In the genomic region with DNA sequence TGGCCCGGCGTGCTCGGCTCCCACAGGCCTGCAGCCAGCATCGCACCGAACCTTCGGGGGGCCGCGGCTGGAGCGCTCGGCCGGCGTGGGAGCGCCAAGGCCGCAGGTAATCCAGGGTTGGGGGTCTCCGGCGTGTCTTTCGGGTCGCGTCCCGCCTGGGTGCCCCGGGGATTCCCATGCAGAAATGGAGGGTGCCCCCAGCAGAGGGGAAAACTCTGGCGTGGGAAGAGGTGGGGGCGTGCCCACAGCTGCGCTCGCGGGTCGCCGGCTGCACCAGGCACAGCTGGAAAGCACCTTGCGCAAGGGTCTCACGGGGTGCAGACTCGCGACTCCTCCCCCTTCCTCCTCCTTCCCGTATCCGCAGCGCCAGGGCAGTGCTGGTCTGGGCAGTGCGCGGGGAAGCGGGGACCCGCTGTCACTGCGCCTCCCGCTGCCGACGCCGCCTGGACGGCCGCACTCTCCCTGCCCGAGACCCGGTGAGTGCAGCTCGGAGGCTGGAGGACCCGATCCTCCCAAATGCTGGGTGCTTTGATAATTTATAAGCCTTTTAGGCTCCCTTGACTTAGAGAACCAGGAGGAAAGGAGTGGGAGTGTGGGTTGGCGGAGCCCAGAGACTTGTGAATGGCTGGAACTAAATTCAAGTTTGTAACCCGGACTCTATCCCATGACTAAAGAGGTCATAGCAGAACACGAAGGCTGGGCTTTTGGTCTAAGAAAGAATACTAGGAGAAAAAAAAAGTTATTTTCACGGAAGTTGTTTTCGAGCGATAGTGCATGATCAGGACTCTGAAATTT, we compare ENCODE assay signal across 8 cellular contexts. TPM values are rescaled to one million over a fixed set of nuclear protein-coding genes. Genes with fewer than 3 reads are reported as not detected.
DNase-seq lines count a peak whose midpoint lies in the region; ATAC-seq and TF ChIP-seq lines count a peak whose summit lies in the region.

No MANE protein-coding gene starts in this region.

- peak overlapping the region; percentile 79 for H3K4me3 ChIP-seq in GM23338

- H3K9me3 Mint-ChIP-seq in GM23338, result no peaks in the 10 kb centered on the region

- TF ChIP-seq CTCF in GM23338 (conservative IDR thresholded peaks at IDR 0.05; ENCODE audit: low read depth in 2 of 2), result no peak

- no peaks in the 10 kb centered on the region; the same call in 1 of the 2 replicates for H3F3A ChIP-seq in GM23338 (replicated peaks; ENCODE audit: low read depth)

- H3K36me3 Mint-ChIP-seq in GM23338 (ENCODE audit: low read depth), result peaks cover 7% of the 10 kb centered on the region; the same call in 1 of the 3 replicates

- peaks cover 42% of the 10 kb centered on the region for H3K27me3 ChIP-seq in GM23338 (ENCODE audit: insufficient read depth)

- peak overlapping the region; percentile 83 for H3K4me3 Mint-ChIP-seq in GM23338

- no peaks in the 10 kb centered on the region for H3K9me2 ChIP-seq in GM23338 (ENCODE audit: insufficient read depth)

- H2AFZ ChIP-seq in GM23338, result peak overlapping the region; percentile 79; the same call in 1 of the 2 replicates

- peaks cover 52% of the 10 kb centered on the region for H3K4me1 ChIP-seq in GM23338 (ENCODE audit: insufficient read depth)

- H3K4me1 Mint-ChIP-seq in GM23338, result peaks cover 43% of the 10 kb centered on the region

- peaks cover 24% of the 10 kb centered on the region for H3K27me3 Mint-ChIP-seq in GM23338 (ENCODE audit: insufficient read depth, low read depth, poor library complexity)

- peak; percentile 37 for DNase-seq in GM04503 (ENCODE audit: low read depth)
- DNase-seq in GM23338 (ENCODE audit: low spot score), result peak; percentile 79
- peak; percentile 38 for DNase-seq in LHCN-M2 (ENCODE audit: low read depth)
- DNase-seq in activated CD4-positive, CD25-positive, alpha-beta regulatory T cell (lab: John Stamatoyannopoulos, UW), result peak; percentile 13 to 29 (median 22)
- peak; percentile 49 for DNase-seq in cerebellar cortex (ENCODE audit: low spot score)
- DNase-seq in kidney glomerular epithelial cell (lab: John Stamatoyannopoulos, UW), result peak; percentile 79
- DNase-seq in stimulated activated CD4-positive, alpha-beta T cell treated with anti-CD3 and anti-CD28 coated beads, Interleukin-2, amount 100 ng/mL, for 24 hours, result peak; percentile 63 to 72
- no peak for DNase-seq in NCI-H1930 (lab: John Stamatoyannopoulos, UW)

- H3K36me3 ChIP-seq in GM23338 (ENCODE audit: insufficient read depth), result peaks cover 4% of the 10 kb centered on the region; the same call in 1 of the 2 replicates

- H3K79me2 ChIP-seq in GM23338 (replicated peaks; ENCODE audit: insufficient read depth), result peaks cover 10% of the 10 kb centered on the region; the same call in 1 of the 2 replicates

- peak overlapping the region; percentile 91 for H3K4me2 ChIP-seq in GM23338

- H3K27ac ChIP-seq in GM23338 (ENCODE audit: low read depth), result 0 out of 2 replicates have a peak overlapping the region, but pooled peaks have one; percentile 80

- ATAC-seq in GM23338, result peak; percentile 63

- H3K27ac Mint-ChIP-seq in GM23338, result no peak overlapping the region

- no peaks in the 10 kb centered on the region for H4K20me1 ChIP-seq in GM23338 (replicated peaks; ENCODE audit: insufficient read depth)

TF ChIP-seq in GM23338, 12 proteins besides CTCF, POLR2A, EP300 and RAD21:
- TF ChIP-seq STAT1 (IDR thresholded peaks at IDR 0.05; ENCODE audit: unreplicated experiment), result no peak
- TF ChIP-seq EZH2phosphoT487 (IDR thresholded peaks at IDR 0.05; ENCODE audit: unreplicated experiment), result no peak
- no peak for TF ChIP-seq REST (IDR thresholded peaks at IDR 0.05; ENCODE audit: unreplicated experiment)
- no peak for TF ChIP-seq ZNF331 (CRISPR knock-in tag; IDR thresholded peaks at IDR 0.05; ENCODE audit: low read depth)
- no peak for TF ChIP-seq NANOG (IDR thresholded peaks at IDR 0.05; ENCODE audit: borderline replicate concordance)
- TF ChIP-seq ZNF114 (CRISPR knock-in tag; IDR thresholded peaks at IDR 0.05), result no peak
- TF ChIP-seq, protein P1, sequence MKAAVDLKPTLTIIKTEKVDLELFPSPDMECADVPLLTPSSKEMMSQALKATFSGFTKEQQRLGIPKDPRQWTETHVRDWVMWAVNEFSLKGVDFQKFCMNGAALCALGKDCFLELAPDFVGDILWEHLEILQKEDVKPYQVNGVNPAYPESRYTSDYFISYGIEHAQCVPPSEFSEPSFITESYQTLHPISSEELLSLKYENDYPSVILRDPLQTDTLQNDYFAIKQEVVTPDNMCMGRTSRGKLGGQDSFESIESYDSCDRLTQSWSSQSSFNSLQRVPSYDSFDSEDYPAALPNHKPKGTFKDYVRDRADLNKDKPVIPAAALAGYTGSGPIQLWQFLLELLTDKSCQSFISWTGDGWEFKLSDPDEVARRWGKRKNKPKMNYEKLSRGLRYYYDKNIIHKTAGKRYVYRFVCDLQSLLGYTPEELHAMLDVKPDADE (IDR thresholded peaks at IDR 0.05), result no peak
- no peak for TF ChIP-seq POLR2AphosphoS5 (IDR thresholded peaks at IDR 0.05; ENCODE audit: low read depth)
- TF ChIP-seq JUNB (IDR thresholded peaks at IDR 0.05; ENCODE audit: unreplicated experiment), result no peak

RNA-seq across cellular contexts. Expression of gene MAP3K8, which starts 0.5 kb away (rescaled TPM):
- 3.5 and 6.1 TPM in 2 replicates for total RNA-seq in GM23338 (2014; rRNA removed; shearing (Covaris generic))
- polyA plus RNA-seq in GM23338 (2016; fragmentation: Nextera tagmentation; extraction: Ambion mirVana), result 4.7 and 5.0 TPM in 2 replicates
- total RNA-seq in LHCN-M2 (2014; rRNA removed), result 0.40 and 1.7 TPM in 2 replicates
- 1.8 TPM for polyA plus RNA-seq in LHCN-M2 (2012)

Comparison
In these comparisons a context has a peak if more than half of its experiments do, and no peak if none do; other contexts are left out.
1. DNase-seq: peak in GM04503 (single experiment), GM23338 (single experiment), LHCN-M2 (single experiment), activated CD4-positive, CD25-positive, alpha-beta regulatory T cell (4 of 4), cerebellar cortex (single experiment), kidney glomerular epithelial cell (single experiment) and stimulated activated CD4-positive, alpha-beta T cell treated with anti-CD3 and anti-CD28 coated beads, Interleukin-2, amount 100 ng/mL, for 24 hours (2 of 2); none in NCI-H1930 (0 of 2).